Comparison of ENCODE assay signal across 10 cellular contexts in the genomic region with DNA sequence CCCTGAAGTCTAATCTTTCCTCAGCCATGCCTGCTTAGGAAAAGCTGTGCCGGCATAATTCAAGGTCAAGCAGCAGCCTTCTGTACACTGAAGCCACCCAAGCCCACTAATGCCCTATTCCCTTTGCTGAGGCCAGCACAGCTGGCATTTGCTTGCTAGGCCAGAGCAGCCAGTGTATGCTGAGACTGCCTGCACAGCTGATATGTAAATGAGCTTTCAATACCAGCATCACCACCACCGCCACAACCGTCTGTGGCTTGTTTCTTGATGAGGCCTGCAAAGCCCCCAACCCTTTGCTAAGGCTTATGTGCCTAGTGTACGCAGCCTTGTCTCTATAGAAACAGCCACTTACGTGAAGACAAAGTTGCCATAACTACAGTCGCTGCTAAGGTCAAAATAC. TPM values are rescaled to one million over a fixed set of nuclear protein-coding genes. Genes with fewer than 3 reads are reported as not detected.
DNase-seq lines count a peak whose midpoint lies in the region; ATAC-seq and TF ChIP-seq lines count a peak whose summit lies in the region.
"Had no signal": no experiment of that assay in that cellular context is flagged by ENCODE, and none has a peak within 500 bp of the region (broad histone marks: within the 10 kb centered on the region; RNA-seq: fewer than 3 reads in every experiment).

No MANE protein-coding gene starts in this region.

- H3K9me3 Mint-ChIP-seq in activated naive CD4-positive, alpha-beta T cell treated with anti-CD3 and anti-CD28 coated beads, Interleukin-2, amount 50 U/mL, for 72 hours, result no peaks in the 10 kb centered on the region
- no peaks in the 10 kb centered on the region for H3K9me3 Mint-ChIP-seq in activated CD8-positive, alpha-beta T cell treated with anti-CD3 and anti-CD28 coated beads for 36 hours
- H3K9me3 Mint-ChIP-seq in naive thymus-derived CD4-positive, alpha-beta T cell, result no peaks in the 10 kb centered on the region
- H3K9me3 Mint-ChIP-seq in Caco-2 (ENCODE audit: unreplicated experiment), result no peaks in the 10 kb centered on the region

- no peak for TF ChIP-seq CTCF in activated CD8-positive, alpha-beta T cell treated with anti-CD3 and anti-CD28 coated beads for 36 hours (IDR thresholded peaks at IDR 0.05)
- no peak for TF ChIP-seq CTCF in Caco-2 (IDR thresholded peaks at IDR 0.05; ENCODE audit: insufficient read depth in 1 of 2, low read depth in 1 of 2, low read length in 1 of 2, severe bottlenecking in 1 of 2, unreplicated experiment in 1 of 2)

- H3K27me3 Mint-ChIP-seq in activated CD8-positive, alpha-beta T cell treated with anti-CD3 and anti-CD28 coated beads for 36 hours, result no peaks in the 10 kb centered on the region
- H3K27me3 Mint-ChIP-seq in naive thymus-derived CD4-positive, alpha-beta T cell, result no peaks in the 10 kb centered on the region
- H3K27me3 Mint-ChIP-seq in Caco-2 (ENCODE audit: insufficient read depth, unreplicated experiment), result no peaks in the 10 kb centered on the region

- peaks cover 0 to 33% (median 6%) of the 10 kb centered on the region in 3 experiments for H3K36me3 ChIP-seq in naive thymus-derived CD4-positive, alpha-beta T cell (ENCODE audit: control insufficient read depth in 2 of 3, insufficient read depth in 3 of 3, low read length in 3 of 3)
- H3K36me3 ChIP-seq in Caco-2 (ENCODE audit: control insufficient read depth, insufficient read depth, low read length), result no peaks in the 10 kb centered on the region

- H3K27ac ChIP-seq in naive thymus-derived CD4-positive, alpha-beta T cell (ENCODE audit: low read depth, low read length), result no peak overlapping the region
- H3K27ac ChIP-seq: tibial artery had no signal

- intact Hi-C loops in activated CD8-positive, alpha-beta T cell treated with anti-CD3 and anti-CD28 coated beads for 36 hours (cut with micrococcal nuclease), result no loop called here
- intact Hi-C loops in naive thymus-derived CD4-positive, alpha-beta T cell (cut with micrococcal nuclease), result no loop called here
- intact Hi-C loops in Caco-2 (cut with micrococcal nuclease; ENCODE audit: unreplicated experiment), result no loop called here

- peak; percentile 30 to 43 for ATAC-seq in activated naive CD4-positive, alpha-beta T cell treated with anti-CD3 and anti-CD28 coated beads, Interleukin-2, amount 50 U/mL, for 72 hours
- ATAC-seq in activated CD8-positive, alpha-beta T cell treated with anti-CD3 and anti-CD28 coated beads for 36 hours, result peak; percentile 63
- ATAC-seq in naive thymus-derived CD4-positive, alpha-beta T cell, result peak; percentile 44
- no peak for ATAC-seq in SK-N-SH treated with all-trans-retinoic acid at 6 μM for 48 hours
- ATAC-seq in GM21447 (IDR thresholded peaks at IDR 0.05; ENCODE audit: unreplicated experiment), result no peak

- no peak overlapping the region for H3K4me3 ChIP-seq in naive thymus-derived CD4-positive, alpha-beta T cell (ENCODE audit: low read length)
- H3K4me3 ChIP-seq in Caco-2 (ENCODE audit: low read depth, low read length), result no peak overlapping the region
- H3K4me3 ChIP-seq: tibial artery had no signal

- no peak overlapping the region for H3K27ac Mint-ChIP-seq in activated naive CD4-positive, alpha-beta T cell treated with anti-CD3 and anti-CD28 coated beads, Interleukin-2, amount 50 U/mL, for 72 hours
- H3K27ac Mint-ChIP-seq in activated CD8-positive, alpha-beta T cell treated with anti-CD3 and anti-CD28 coated beads for 36 hours, result peak overlapping the region; percentile 70
- peak overlapping the region in 7 of 9 donors; percentile 38 to 78 (median 65) for H3K27ac Mint-ChIP-seq in naive thymus-derived CD4-positive, alpha-beta T cell
- H3K27ac Mint-ChIP-seq in Caco-2 (ENCODE audit: unreplicated experiment), result no peak overlapping the region

- H3K27me3 ChIP-seq in naive thymus-derived CD4-positive, alpha-beta T cell (ENCODE audit: control insufficient read depth in 2 of 2, insufficient read depth in 2 of 2, low read length in 2 of 2), result no peaks in the 10 kb centered on the region
- H3K27me3 ChIP-seq in Caco-2 (replicated peaks; ENCODE audit: control insufficient read depth, insufficient read depth, low read length), result no peaks in the 10 kb centered on the region
- H3K27me3 ChIP-seq: tibial artery had no signal

- POLR2A ChIA-PET in activated CD8-positive, alpha-beta T cell treated with anti-CD3 and anti-CD28 coated beads for 36 hours (lab: Charles Lee), result interaction anchor here (0.6 to 1.7 kb wide), 3 partner anchors 9 to 72 kb away, joined by 3 to 8 read pairs (median 4); no protein-coding TSS in a partner anchor
- POLR2A ChIA-PET in naive thymus-derived CD4-positive, alpha-beta T cell (lab: Charles Lee), result interaction anchor here (0.5 to 2.0 kb wide), 3 partner anchors 12 to 274 kb away, joined by 3 to 6 read pairs (median 3); no protein-coding TSS in a partner anchor
- POLR2A ChIA-PET in Caco-2 (lab: Charles Lee), result no interaction called here

- BruUV-seq in Caco-2 (replicated peaks; lab: Mats Ljungman, UMichigan), result no TSS peak

- no peak for DNase-seq in activated naive CD4-positive, alpha-beta T cell treated with anti-CD3 and anti-CD28 coated beads, Interleukin-2, amount 50 U/mL, for 72 hours (ENCODE audit: low spot score in 2 of 2)
- DNase-seq in activated naive CD4-positive, alpha-beta T cell treated with Interleukin-2 at 50 U/mL for 16 hours, result no peak
- DNase-seq in activated CD8-positive, alpha-beta T cell treated with anti-CD3 and anti-CD28 coated beads for 36 hours, result peak; percentile 67
- DNase-seq in naive thymus-derived CD4-positive, alpha-beta T cell, result peak in 4 of 9 donors; percentile 12 to 40 (median 26)
- DNase-seq in Caco-2, result no peak
- no peak for DNase-seq in stimulated activated CD4-positive, alpha-beta T cell treated with anti-CD3 and anti-CD28 coated beads, Interleukin-4, amount 100 ng/mL, for 1 hour
- DNase-seq: SHP77, tibial artery had no signal

- H3K4me1 ChIP-seq in naive thymus-derived CD4-positive, alpha-beta T cell (ENCODE audit: control insufficient read depth in 2 of 2, insufficient read depth in 2 of 2, low read length in 2 of 2), result peaks cover 10 to 22% of the 10 kb centered on the region in 2 donors
- no peaks in the 10 kb centered on the region for H3K4me1 ChIP-seq in Caco-2

- H3K4me3 Mint-ChIP-seq in activated CD8-positive, alpha-beta T cell treated with anti-CD3 and anti-CD28 coated beads for 36 hours, result no peak overlapping the region
- no peak overlapping the region for H3K4me3 Mint-ChIP-seq in naive thymus-derived CD4-positive, alpha-beta T cell
- H3K4me3 Mint-ChIP-seq in Caco-2 (ENCODE audit: unreplicated experiment), result no peak overlapping the region

- peaks cover 0 to 5% of the 10 kb centered on the region in 2 donors for H3K36me3 Mint-ChIP-seq in activated naive CD4-positive, alpha-beta T cell treated with anti-CD3 and anti-CD28 coated beads, Interleukin-2, amount 50 U/mL, for 72 hours
- H3K36me3 Mint-ChIP-seq in activated CD8-positive, alpha-beta T cell treated with anti-CD3 and anti-CD28 coated beads for 36 hours (ENCODE audit: low read depth), result peaks cover 7% of the 10 kb centered on the region
- peaks cover 5 to 37% (median 21%) of the 10 kb centered on the region in 5 donors for H3K36me3 Mint-ChIP-seq in naive thymus-derived CD4-positive, alpha-beta T cell
- no peaks in the 10 kb centered on the region for H3K36me3 Mint-ChIP-seq in Caco-2 (ENCODE audit: insufficient read depth, unreplicated experiment)

- CTCF ChIA-PET in activated CD8-positive, alpha-beta T cell treated with anti-CD3 and anti-CD28 coated beads for 36 hours (lab: Charles Lee), result interaction anchor here (1.0 to 1.2 kb wide), 2 partner anchors 12 to 226 kb away, joined by 3 to 5 read pairs; no protein-coding TSS in a partner anchor
- CTCF ChIA-PET in naive thymus-derived CD4-positive, alpha-beta T cell (lab: Charles Lee), result interaction anchor here (0.8 to 1.2 kb wide), 2 partner anchors 40 to 108 kb away, joined by 3 read pairs; no protein-coding TSS in a partner anchor
- CTCF ChIA-PET in Caco-2 (lab: Charles Lee), result no interaction called here

- H3K4me1 Mint-ChIP-seq in activated CD8-positive, alpha-beta T cell treated with anti-CD3 and anti-CD28 coated beads for 36 hours (ENCODE audit: low read depth), result peaks cover 58% of the 10 kb centered on the region
- peaks cover 24 to 80% (median 65%) of the 10 kb centered on the region in 7 donors for H3K4me1 Mint-ChIP-seq in naive thymus-derived CD4-positive, alpha-beta T cell
- H3K4me1 Mint-ChIP-seq in Caco-2 (ENCODE audit: low read depth, unreplicated experiment), result no peaks in the 10 kb centered on the region

- H3K9me3 ChIP-seq in naive thymus-derived CD4-positive, alpha-beta T cell (ENCODE audit: control insufficient read depth in 2 of 3, low read length in 3 of 3), result no peaks in the 10 kb centered on the region
- H3K9me3 ChIP-seq in Caco-2, result no peaks in the 10 kb centered on the region
- H3K9me3 ChIP-seq: tibial artery had no signal

TF ChIP-seq in SK-N-SH treated with all-trans-retinoic acid at 6 μM for 48 hours, 23 proteins besides CTCF, POLR2A, EP300 and RAD21:
- TF ChIP-seq, protein P1, sequence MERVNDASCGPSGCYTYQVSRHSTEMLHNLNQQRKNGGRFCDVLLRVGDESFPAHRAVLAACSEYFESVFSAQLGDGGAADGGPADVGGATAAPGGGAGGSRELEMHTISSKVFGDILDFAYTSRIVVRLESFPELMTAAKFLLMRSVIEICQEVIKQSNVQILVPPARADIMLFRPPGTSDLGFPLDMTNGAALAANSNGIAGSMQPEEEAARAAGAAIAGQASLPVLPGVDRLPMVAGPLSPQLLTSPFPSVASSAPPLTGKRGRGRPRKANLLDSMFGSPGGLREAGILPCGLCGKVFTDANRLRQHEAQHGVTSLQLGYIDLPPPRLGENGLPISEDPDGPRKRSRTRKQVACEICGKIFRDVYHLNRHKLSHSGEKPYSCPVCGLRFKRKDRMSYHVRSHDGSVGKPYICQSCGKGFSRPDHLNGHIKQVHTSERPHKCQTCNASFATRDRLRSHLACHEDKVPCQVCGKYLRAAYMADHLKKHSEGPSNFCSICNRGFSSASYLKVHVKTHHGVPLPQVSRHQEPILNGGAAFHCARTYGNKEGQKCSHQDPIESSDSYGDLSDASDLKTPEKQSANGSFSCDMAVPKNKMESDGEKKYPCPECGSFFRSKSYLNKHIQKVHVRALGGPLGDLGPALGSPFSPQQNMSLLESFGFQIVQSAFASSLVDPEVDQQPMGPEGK (CRISPR knock-in tag; IDR thresholded peaks at IDR 0.05; ENCODE audit: borderline replicate concordance), result no peak
- TF ChIP-seq ESRRG (CRISPR knock-in tag; IDR thresholded peaks at IDR 0.05) (no peak), ZC3H10 (CRISPR knock-in tag; IDR thresholded peaks at IDR 0.05) (no peak)
TF ChIP-seq in SK-N-SH treated with all-trans-retinoic acid at 6 μM for 48 hours: peak in this region for 0.

RNA-seq across cellular contexts. Expression of a gene that starts 56.3 kb away (rescaled TPM):
- total RNA-seq in activated naive CD4-positive, alpha-beta T cell treated with anti-CD3 and anti-CD28 coated beads, Interleukin-2, amount 50 U/mL, for 72 hours, result 10 to 100 TPM; 57.7 to 63.2 TPM
- total RNA-seq in activated CD8-positive, alpha-beta T cell treated with anti-CD3 and anti-CD28 coated beads for 36 hours, result 10 to 100 TPM; 42.6 to 45.2 TPM
- total RNA-seq in naive thymus-derived CD4-positive, alpha-beta T cell, result 100 to 1,000 TPM in 4 of 5 experiments, 10 to 100 TPM in 1; 67.4 to 165 (median 146) TPM
- polyA plus RNA-seq in naive thymus-derived CD4-positive, alpha-beta T cell, result 100 to 1,000 TPM; 102 to 119 TPM
- 22.1 and 23.5 TPM in 2 replicates for total RNA-seq in Caco-2 (2022)

Comparison
In these comparisons a context has a peak if more than half of its experiments do, and no peak if none do; other contexts are left out.
1. ATAC-seq: peak in activated naive CD4-positive, alpha-beta T cell treated with anti-CD3 and anti-CD28 coated beads, Interleukin-2, amount 50 U/mL, for 72 hours (2 of 2), activated CD8-positive, alpha-beta T cell treated with anti-CD3 and anti-CD28 coated beads for 36 hours (single experiment) and naive thymus-derived CD4-positive, alpha-beta T cell (single experiment); none in SK-N-SH treated with all-trans-retinoic acid at 6 μM for 48 hours (single experiment) and GM21447 (single experiment).
2. H3K27ac Mint-ChIP-seq: peak in activated CD8-positive, alpha-beta T cell treated with anti-CD3 and anti-CD28 coated beads for 36 hours (single experiment) and naive thymus-derived CD4-positive, alpha-beta T cell (7 of 9); none in activated naive CD4-positive, alpha-beta T cell treated with anti-CD3 and anti-CD28 coated beads, Interleukin-2, amount 50 U/mL, for 72 hours (0 of 2) and Caco-2 (single experiment).